23 cellular contexts compared by ENCODE assay signal in genomic region chr13:107832521-107833095, GRCh38.
"Had no signal": no experiment of that assay in that cellular context is flagged by ENCODE, and none has a peak within 500 bp of the region (broad histone marks: within the 10 kb centered on the region; RNA-seq: fewer than 3 reads in every experiment).

No MANE protein-coding gene starts in this region.

- H3K27ac ChIP-seq: coronary artery, epithelial cell of prostate, gastroesophageal sphincter, heart left ventricle, left ventricle myocardium inferior, neutrophil, ovary, prostate gland, right atrium auricular region, spleen, testis, vagina, VCaP had no signal

- H3K27me3 ChIP-seq: heart left ventricle, neutrophil, ovary, right atrium auricular region, spleen, testis, vagina had no signal

- H3K27ac Mint-ChIP-seq: activated naive CD4-positive, alpha-beta T cell treated with anti-CD3 and anti-CD28 coated beads, Interleukin-2, amount 50 U/mL, for 72 hours; natural killer cell treated with Interleukin-12 subunit alpha and Interleukin-12 subunit beta and Interleukin-15 and Interleukin-18, amount 100 ng/mL, for 72 hours had no signal

- H3K4me3 ChIP-seq: coronary artery, gastroesophageal sphincter, heart left ventricle, left ventricle myocardium inferior, ovary, prostate gland, right atrium auricular region, spleen, testis, vagina had no signal

- H3K4me1 ChIP-seq: gastroesophageal sphincter, heart left ventricle, left ventricle myocardium inferior, prostate gland, right atrium auricular region, spleen, testis, vagina had no signal

- H3K36me3 ChIP-seq: gastroesophageal sphincter, heart left ventricle, left ventricle myocardium inferior, neutrophil, ovary, prostate gland, right atrium auricular region, spleen, vagina had no signal

- H3K9me3 ChIP-seq: gastroesophageal sphincter, heart left ventricle, left ventricle myocardium inferior, neutrophil, ovary, prostate gland, right atrium auricular region, testis, vagina had no signal

- H3K27me3 Mint-ChIP-seq: central memory CD8-positive, alpha-beta T cell; natural killer cell treated with Interleukin-12 subunit alpha and Interleukin-12 subunit beta and Interleukin-15 and Interleukin-18, amount 100 ng/mL, for 72 hours had no signal

- H3K4me3 Mint-ChIP-seq: central memory CD8-positive, alpha-beta T cell; natural killer cell treated with Interleukin-12 subunit alpha and Interleukin-12 subunit beta and Interleukin-15 and Interleukin-18, amount 100 ng/mL, for 72 hours had no signal

- DNase-seq: activated CD4-positive, alpha-beta T cell treated with anti-CD3 and anti-CD28 coated beads for 1 hour; activated T-cell treated with anti-CD3 and anti-CD28 coated beads, Interleukin-2, amount 50 U/mL, for 1 hour; heart left ventricle; left ventricle myocardium inferior; mammary epithelial cell; midbrain; ovary; spleen; stimulated activated CD4-positive, alpha-beta T cell treated with anti-CD3 and anti-CD28 coated beads, Interleukin-4, amount 100 ng/mL, for 1 hour; stimulated activated naive CD4-positive, alpha-beta T cell; testis; trophoblast cell had no signal

- H3K4me1 Mint-ChIP-seq: central memory CD8-positive, alpha-beta T cell had no signal

- ATAC-seq: activated naive CD4-positive, alpha-beta T cell treated with anti-CD3 and anti-CD28 coated beads, Interleukin-2, amount 50 U/mL, for 72 hours; gastroesophageal sphincter; heart left ventricle; natural killer cell treated with Interleukin-12 subunit alpha and Interleukin-12 subunit beta and Interleukin-15 and Interleukin-18, amount 100 ng/mL, for 72 hours had no signal
